Comparison of ENCODE assay signal across 21 cellular contexts in the genomic region with DNA sequence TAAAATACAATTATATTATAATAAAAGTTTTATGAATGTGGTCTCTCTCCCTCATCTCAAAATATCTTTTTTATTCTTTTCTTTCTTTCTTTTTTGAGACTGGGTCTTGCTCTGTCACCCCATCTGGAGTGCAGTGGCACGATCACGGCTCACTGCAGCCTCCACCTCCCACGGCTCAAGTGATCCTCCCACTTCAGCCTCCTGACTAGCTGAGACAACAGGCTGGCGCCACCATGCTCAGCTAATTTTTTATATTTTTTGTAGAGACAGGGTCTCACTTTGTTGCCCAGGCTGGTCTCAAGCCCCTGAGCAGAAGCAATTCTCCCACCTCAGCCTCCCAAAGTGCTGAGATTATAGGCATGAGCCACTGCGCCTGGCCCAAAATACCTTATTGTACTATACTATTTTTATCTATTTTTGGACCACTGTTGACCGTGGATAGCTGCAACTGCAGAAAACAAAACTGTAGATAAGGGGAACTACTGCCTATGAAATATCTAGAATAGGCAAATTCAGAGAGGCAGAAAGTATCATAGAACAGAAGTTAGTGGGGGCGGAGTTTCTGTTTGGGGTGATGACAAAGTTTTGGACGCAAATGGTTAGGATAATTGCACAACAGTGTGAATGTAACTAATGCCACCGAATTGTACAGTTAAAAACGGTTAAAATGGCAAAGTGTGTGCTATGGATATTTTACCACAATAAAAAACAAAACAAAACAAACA.
DNase-seq lines count a peak whose midpoint lies in the region; ATAC-seq, FAIRE-seq and TF ChIP-seq lines count a peak whose summit lies in the region.
"Had no signal": no experiment of that assay in that cellular context is flagged by ENCODE, and none has a peak within 500 bp of the region (broad histone marks: within the 10 kb centered on the region; RNA-seq: fewer than 3 reads in every experiment).

No MANE protein-coding gene starts in this region.

- H3K4me1 ChIP-seq in Karpas-422 (ENCODE audit: low read length) (peaks cover 100% of the 10 kb centered on the region), esophagus muscularis mucosa (peaks cover 59 to 78% (median 61%) of the 10 kb centered on the region in 4 donors), sigmoid colon (peaks cover 0 to 45% (median 25%) of the 10 kb centered on the region in 4 donors)

- H4K20me1 ChIP-seq in Karpas-422 (ENCODE audit: insufficient read depth, low read depth, low read length) = no peaks in the 10 kb centered on the region

- WGBS in esophagus muscularis mucosa = 78% methylated on average over 10 of the region's 10 CpGs
- WGBS in sigmoid colon, 2 donors = 83 to 84% methylated on average over 10 of the region's 10 CpGs

- intact Hi-C loops in esophagus muscularis mucosa (cut with DNase I) (no loop called here), sigmoid colon (cut with DNase I) (no loop called here), left colon (cut with DNase I, micrococcal nuclease) (no loop called here)

- no peaks in the 10 kb centered on the region for H3K27me3 ChIP-seq in Karpas-422 (ENCODE audit: low read length)
- H3K27me3 ChIP-seq in esophagus muscularis mucosa = no peaks in the 10 kb centered on the region
- H3K27me3 ChIP-seq in sigmoid colon = no peaks in the 10 kb centered on the region
- H3K27me3 ChIP-seq: stomach had no signal

- H3K9ac ChIP-seq in Karpas-422 (ENCODE audit: low read length) = peak overlapping the region; percentile 80; the same call in 1 of the 2 replicates

- H3K9me3 ChIP-seq in Karpas-422 (ENCODE audit: low read length) (no peaks in the 10 kb centered on the region), esophagus muscularis mucosa (no peaks in the 10 kb centered on the region), sigmoid colon (no peaks in the 10 kb centered on the region)
- H3K9me3 ChIP-seq: psoas muscle, stomach had no signal

- no peaks in the 10 kb centered on the region for H3K9me2 ChIP-seq in Karpas-422 (replicated peaks; ENCODE audit: insufficient read depth, low read length)

- H3K27ac ChIP-seq in Karpas-422 (ENCODE audit: low read length) (peak overlapping the region; percentile 96), esophagus muscularis mucosa (replicated peaks in 1 of 4) (peak overlapping the region; percentile 21 to 53 (median 38)), sigmoid colon (peak overlapping the region in 3 of 4 donors; percentile 21 to 60 (median 43))
- H3K27ac ChIP-seq: WERI-Rb-1 had no signal

- DNase-seq in GM12891 (ENCODE audit: insufficient read length, low spot score) = no peak
- DNase-seq in Karpas-422 = peak; percentile 89
- no peak for DNase-seq in esophagus muscularis mucosa (ENCODE audit: extremely low spot score)
- peak; percentile 59 for DNase-seq in sigmoid colon
- DNase-seq in left colon = no peak
- DNase-seq in activated naive CD4-positive, alpha-beta T cell treated with anti-CD3 and anti-CD28 coated beads, Interleukin-2, amount 50 U/mL, for 16 hours = no peak
- no peak for DNase-seq in midbrain (lab: John Stamatoyannopoulos, UW)
- DNase-seq in C1 segment of cervical spinal cord (lab: John Stamatoyannopoulos, UW) = no peak
- DNase-seq: activated CD8-positive, alpha-beta T cell treated with anti-CD3 and anti-CD28 coated beads, Interleukin-2, amount 10 ng/mL, durations not matched to agents 7 days and 5 days; Calu3; central memory CD4-positive, alpha-beta T cell; effector CD4-positive, alpha-beta T cell; GF-D8; left ventricle myocardium superior; NCI-H1105; NCI-H69; psoas muscle; stomach; WERI-Rb-1 had no signal

- peak overlapping the region; percentile 74 for H3K4me2 ChIP-seq in Karpas-422 (ENCODE audit: low read depth, low read length, poor library complexity, severe bottlenecking)

- TF ChIP-seq CTCF in esophagus muscularis mucosa (IDR thresholded peaks at IDR 0.05) (no peak), sigmoid colon (IDR thresholded peaks at IDR 0.05) (no peak)

- TF ChIP-seq POLR2A in GM12891 (IDR thresholded peaks at IDR 0.05; ENCODE audit: low read depth, low read length) (no peak), esophagus muscularis mucosa (IDR thresholded peaks at IDR 0.05; ENCODE audit: low read depth) (no peak), sigmoid colon (IDR thresholded peaks at IDR 0.05) (no peak)

- no peak for ATAC-seq in left colon
- ATAC-seq: activated CD8-positive, alpha-beta T cell treated with anti-CD3 and anti-CD28 coated beads, Interleukin-2, amount 10 ng/mL, durations not matched to agents 7 days and 5 days; HCT116; left ventricle myocardium superior; natural killer cell treated with Interleukin-12 subunit alpha and Interleukin-12 subunit beta and Interleukin-15 and Interleukin-18, amount 100 ng/mL, for 72 hours; psoas muscle had no signal

- H3K4me3 ChIP-seq in Karpas-422 (ENCODE audit: low read length) (peak overlapping the region; percentile 6; the same call in 1 of the 2 replicates), esophagus muscularis mucosa (no peak overlapping the region), sigmoid colon (no peak overlapping the region)
- H3K4me3 ChIP-seq: psoas muscle, stomach had no signal

- TF ChIP-seq EP300 in esophagus muscularis mucosa (IDR thresholded peaks at IDR 0.05) (no peak), sigmoid colon (IDR thresholded peaks at IDR 0.05) (no peak)

- H3K36me3 ChIP-seq in Karpas-422 (ENCODE audit: insufficient read depth, low read length) (no peaks in the 10 kb centered on the region), esophagus muscularis mucosa (no peaks in the 10 kb centered on the region), sigmoid colon (no peaks in the 10 kb centered on the region)
- H3K36me3 ChIP-seq: stomach, WERI-Rb-1 had no signal

- no peak overlapping the region for H2AFZ ChIP-seq in Karpas-422 (ENCODE audit: low read length)

- peak; percentile 86 for FAIRE-seq in GM12891 (lab: Jason Lieb, UNC)

- no peaks in the 10 kb centered on the region for H3K79me2 ChIP-seq in Karpas-422 (ENCODE audit: low read length)

TF ChIP-seq in GM12891, 5 proteins besides CTCF, POLR2A, EP300 and RAD21:
- TF ChIP-seq PAX5 (IDR thresholded peaks at IDR 0.05; ENCODE audit: insufficient read depth, low read length, severe bottlenecking) (no peak), POLR2AphosphoS5 (IDR thresholded peaks at IDR 0.05; ENCODE audit: low read depth, low read length) (no peak), SPI1 (IDR thresholded peaks at IDR 0.05; ENCODE audit: low read depth, low read length) (0 out of 2 replicates have a peak, but pooled peaks have one; percentile 8), POU2F2 (IDR thresholded peaks at IDR 0.05; ENCODE audit: low read depth, low read length) (peak; percentile 47; the same call in 1 of the 2 replicates), TAF1 (IDR thresholded peaks at IDR 0.05; ENCODE audit: low read depth, low read length) (no peak)

Comparison
In these comparisons a context has a peak if more than half of its experiments do, and no peak if none do; other contexts are left out.
1. DNase-seq: peak in Karpas-422 (single experiment) and sigmoid colon (single experiment); none in GM12891 (single experiment), esophagus muscularis mucosa (single experiment), left colon (0 of 2), activated naive CD4-positive, alpha-beta T cell treated with anti-CD3 and anti-CD28 coated beads, Interleukin-2, amount 50 U/mL, for 16 hours (single experiment), midbrain (single experiment) and C1 segment of cervical spinal cord (0 of 14).
2. H3K27ac ChIP-seq: peak in every context shown above with its lines; median percentile 96 in Karpas-422; 43 in sigmoid colon; 38 in esophagus muscularis mucosa.